10 cellular contexts compared by ENCODE assay signal in the genomic region with DNA sequence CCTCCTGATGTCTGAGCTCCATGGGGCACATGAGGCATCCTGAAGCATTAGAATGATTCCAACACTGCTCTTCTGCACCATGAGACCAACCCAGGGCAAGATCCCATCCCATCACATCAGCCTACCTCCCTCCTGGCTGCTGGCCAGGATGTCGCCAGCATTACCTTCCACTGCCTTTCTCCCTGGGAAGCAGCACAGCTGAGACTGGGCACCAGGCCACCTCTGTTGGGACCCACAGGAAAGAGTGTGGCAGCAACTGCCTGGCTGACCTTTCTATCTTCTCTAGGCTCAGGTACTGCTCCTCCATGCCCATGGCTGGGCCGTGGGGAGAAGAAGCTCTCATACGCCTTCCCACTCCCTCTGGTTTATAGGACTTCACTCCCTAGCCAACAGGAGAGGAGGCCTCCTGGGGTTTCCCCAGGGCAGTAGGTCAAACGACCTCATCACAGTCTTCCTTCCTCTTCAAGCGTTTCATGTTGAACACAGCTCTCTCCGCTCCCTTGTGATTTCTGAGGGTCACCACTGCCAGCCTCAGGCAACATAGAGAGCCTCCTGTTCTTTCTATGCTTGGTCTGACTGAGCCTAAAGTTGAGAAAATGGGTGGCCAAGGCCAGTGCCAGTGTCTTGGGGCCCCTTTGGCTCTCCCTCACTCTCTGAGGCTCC. TPM values are rescaled to one million over a fixed set of nuclear protein-coding genes. Genes with fewer than 3 reads are reported as not detected.
DNase-seq lines count a peak whose midpoint lies in the region; ATAC-seq and TF ChIP-seq lines count a peak whose summit lies in the region.
"Had no signal": no experiment of that assay in that cellular context is flagged by ENCODE, and none has a peak within 500 bp of the region (broad histone marks: within the 10 kb centered on the region; RNA-seq: fewer than 3 reads in every experiment).

No MANE protein-coding gene starts in this region.

- peak overlapping the region; percentile 53 for H3K4me3 ChIP-seq in BLaER1
- no peak overlapping the region for H3K4me3 ChIP-seq in A673 (ENCODE audit: low read depth, low read length, poor library complexity, severe bottlenecking)
- no peak overlapping the region for H3K4me3 ChIP-seq in PC-3 (ENCODE audit: low read length)
- H3K4me3 ChIP-seq: thoracic aorta had no signal

- H3K4me1 Mint-ChIP-seq in activated naive CD8-positive, alpha-beta T cell treated with anti-CD3 and anti-CD28 coated beads, Interleukin-2, amount 50 U/mL, for 24 hours, result peaks cover 27% of the 10 kb centered on the region

- intact Hi-C loops in A673 (cut with micrococcal nuclease; ENCODE audit: unreplicated experiment), result no loop called here
- intact Hi-C loops in PC-3 (cut with micrococcal nuclease), result no loop called here

- no peaks in the 10 kb centered on the region for H3K9me3 Mint-ChIP-seq in activated naive CD8-positive, alpha-beta T cell treated with anti-CD3 and anti-CD28 coated beads, Interleukin-2, amount 50 U/mL, for 24 hours
- H3K9me3 Mint-ChIP-seq: neural crest cell had no signal

- H3K79me2 ChIP-seq in PC-3 (ENCODE audit: low read length), result no peaks in the 10 kb centered on the region

- H3K27ac Mint-ChIP-seq in activated naive CD8-positive, alpha-beta T cell treated with anti-CD3 and anti-CD28 coated beads, Interleukin-2, amount 50 U/mL, for 24 hours, result peak overlapping the region; percentile 74

- H3K4me1 ChIP-seq in BLaER1 (peaks cover 81% of the 10 kb centered on the region), A673 (ENCODE audit: insufficient read depth, low read length, poor library complexity, severe bottlenecking) (no peaks in the 10 kb centered on the region), PC-3 (ENCODE audit: insufficient read depth, low read length) (peaks cover 15% of the 10 kb centered on the region)

- TF ChIP-seq CTCF in A673 (conservative IDR thresholded peaks at IDR 0.05; ENCODE audit: low read depth, low read length), result no peak
- TF ChIP-seq CTCF in PC-3 (conservative IDR thresholded peaks at IDR 0.05; ENCODE audit: low read depth, low read length), result no peak

- H2AFZ ChIP-seq in PC-3 (ENCODE audit: low read length), result no peak overlapping the region

- H3K9ac ChIP-seq in BLaER1 (peak overlapping the region; percentile 68), PC-3 (ENCODE audit: low read length) (no peak overlapping the region)

- no peaks in the 10 kb centered on the region for H3K9me2 ChIP-seq in PC-3 (replicated peaks; ENCODE audit: low read length)

- ATAC-seq in GM18498 (IDR thresholded peaks at IDR 0.05; ENCODE audit: unreplicated experiment) (peak; percentile 69), HG03066 (IDR thresholded peaks at IDR 0.05; ENCODE audit: low read depth, unreplicated experiment) (peak; percentile 63), HG03025 (IDR thresholded peaks at IDR 0.05; ENCODE audit: low FRiP score, unreplicated experiment) (no peak), PC-3 (no peak)
- ATAC-seq in activated naive CD8-positive, alpha-beta T cell treated with anti-CD3 and anti-CD28 coated beads, Interleukin-2, amount 50 U/mL, for 24 hours, result peak; percentile 47

- H3K36me3 ChIP-seq in BLaER1, result peaks cover 18% of the 10 kb centered on the region; the same call in 1 of the 2 replicates
- H3K36me3 ChIP-seq in A673 (ENCODE audit: insufficient read depth, low read length, poor library complexity, severe bottlenecking), result no peaks in the 10 kb centered on the region
- peaks cover 8% of the 10 kb centered on the region; the same call in 1 of the 2 replicates for H3K36me3 ChIP-seq in PC-3 (ENCODE audit: low read depth, low read length)

- H3K36me3 Mint-ChIP-seq in activated naive CD8-positive, alpha-beta T cell treated with anti-CD3 and anti-CD28 coated beads, Interleukin-2, amount 50 U/mL, for 24 hours (ENCODE audit: low read depth), result peaks cover 21% of the 10 kb centered on the region

- no peaks in the 10 kb centered on the region for H3K27me3 Mint-ChIP-seq in activated naive CD8-positive, alpha-beta T cell treated with anti-CD3 and anti-CD28 coated beads, Interleukin-2, amount 50 U/mL, for 24 hours

- BruUV-seq in A673 (replicated peaks; lab: Mats Ljungman, UMichigan) (no TSS peak), PC-3 (replicated peaks; lab: Mats Ljungman, UMichigan) (no TSS peak)

- no peaks in the 10 kb centered on the region for H3K9me3 ChIP-seq in BLaER1
- H3K9me3 ChIP-seq in A673 (ENCODE audit: low read depth, low read length, poor library complexity, severe bottlenecking), result no peaks in the 10 kb centered on the region
- no peaks in the 10 kb centered on the region for H3K9me3 ChIP-seq in PC-3 (ENCODE audit: low read length)
- H3K9me3 ChIP-seq: thoracic aorta had no signal

- peak overlapping the region; percentile 77 for H3K27ac ChIP-seq in BLaER1
- no peak overlapping the region for H3K27ac ChIP-seq in A673 (ENCODE audit: low read depth, low read length, poor library complexity, severe bottlenecking)
- H3K27ac ChIP-seq in PC-3 (ENCODE audit: low read length), result no peak overlapping the region

- H4K20me1 ChIP-seq in BLaER1 (peaks cover 12% of the 10 kb centered on the region; the same call in 1 of the 2 replicates), PC-3 (ENCODE audit: low read length) (no peaks in the 10 kb centered on the region)

- no peak overlapping the region for H3K4me3 Mint-ChIP-seq in activated naive CD8-positive, alpha-beta T cell treated with anti-CD3 and anti-CD28 coated beads, Interleukin-2, amount 50 U/mL, for 24 hours
- H3K4me3 Mint-ChIP-seq: neural crest cell had no signal

- H3F3A ChIP-seq in PC-3 (ENCODE audit: low read length, unreplicated experiment), result no peaks in the 10 kb centered on the region

- H3K27me3 ChIP-seq in BLaER1, result no peaks in the 10 kb centered on the region
- H3K27me3 ChIP-seq in A673 (replicated peaks; ENCODE audit: insufficient read depth, low read depth, low read length, poor library complexity), result no peaks in the 10 kb centered on the region
- H3K27me3 ChIP-seq in PC-3 (ENCODE audit: low read length), result no peaks in the 10 kb centered on the region

- CTCF ChIA-PET in A673 (lab: Charles Lee) (no interaction called here), PC-3 (lab: Charles Lee) (interaction anchor here (1.1 kb wide), 1 partner anchor 116 kb away, joined by 7 read pairs; the partner anchor contains the start of gene EIF2D)

- no peak for DNase-seq in activated naive CD8-positive, alpha-beta T cell treated with anti-CD3 and anti-CD28 coated beads, Interleukin-2, amount 50 U/mL, for 24 hours
- DNase-seq in A673 (ENCODE audit: low spot score) (no peak), PC-3 (no peak), middle frontal gyrus (ENCODE audit: extremely low spot score, low spot score) (no peak)

- H3K4me2 ChIP-seq in BLaER1, result peak overlapping the region; percentile 96
- H3K4me2 ChIP-seq in PC-3 (ENCODE audit: low read length), result no peak overlapping the region

- POLR2A ChIA-PET in A673 (lab: Charles Lee; ENCODE audit: low non-redundant PET), result no interaction called here
- POLR2A ChIA-PET in PC-3 (lab: Charles Lee; ENCODE audit: unreplicated experiment), result interaction anchor here (0.6 kb wide), 1 partner anchor 17 kb away, joined by 3 read pairs; no protein-coding TSS in a partner anchor

RNA-seq across cellular contexts. Expression of gene RASSF5, which starts 11.1 kb away (rescaled TPM):
- 0.75 and 1.3 TPM in 2 replicates for total RNA-seq in A673 (2021)
- total RNA-seq in PC-3 (2014; rRNA removed), result 15.5 and 16.0 TPM in 2 replicates

RNA-seq across cellular contexts. Expression of gene IKBKE, which starts 26.0 kb away (rescaled TPM):
- total RNA-seq in A673 (2021) (2.3 and 2.9 TPM in 2 replicates), PC-3 (2014; rRNA removed) (27.0 and 28.3 TPM in 2 replicates)

Comparison
In these comparisons a context has a peak if more than half of its experiments do, and no peak if none do; other contexts are left out.
1. ATAC-seq: peak in GM18498 (single experiment), HG03066 (single experiment) and activated naive CD8-positive, alpha-beta T cell treated with anti-CD3 and anti-CD28 coated beads, Interleukin-2, amount 50 U/mL, for 24 hours (single experiment); none in HG03025 (single experiment) and PC-3 (single experiment).